36 cellular contexts compared by ENCODE assay signal in the genomic region with DNA sequence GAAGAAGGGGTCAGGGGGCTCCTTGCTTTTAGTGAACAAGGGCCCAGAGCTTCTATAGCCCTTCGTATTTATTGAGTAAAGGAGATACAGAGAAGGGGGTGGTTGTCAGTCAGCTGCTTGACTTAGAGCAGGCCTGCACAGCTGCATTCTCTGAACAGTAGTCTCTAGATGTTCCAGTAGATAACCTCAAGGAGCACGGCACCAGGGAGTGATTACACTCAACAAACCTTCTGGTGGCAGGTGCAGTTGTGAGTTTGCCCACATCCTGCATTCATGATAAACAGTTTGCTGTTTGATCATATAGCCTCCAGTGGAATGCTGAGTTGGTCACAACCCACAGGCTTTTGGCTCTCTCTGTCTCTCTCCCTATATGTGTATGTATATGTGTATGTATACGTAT.
"Had no signal": no experiment of that assay in that cellular context is flagged by ENCODE, and none has a peak within 500 bp of the region (broad histone marks: within the 10 kb centered on the region; RNA-seq: fewer than 3 reads in every experiment).

No MANE protein-coding gene starts in this region.

- H3K4me1 ChIP-seq: adrenal gland, ascending aorta, body of pancreas, breast epithelium had no signal

- H3K4me1 Mint-ChIP-seq: activated naive CD8-positive, alpha-beta T cell treated with anti-CD3 and anti-CD28 coated beads, Interleukin-2, amount 10 ng/mL, durations not matched to agents 7 days and 5 days; brain had no signal

- H3K4me3 ChIP-seq: adrenal gland, ascending aorta, body of pancreas, breast epithelium, cardiac muscle cell had no signal

- ATAC-seq: activated naive CD4-positive, alpha-beta T cell treated with anti-CD3 and anti-CD28 coated beads, Interleukin-2, amount 50 U/mL, for 72 hours; activated naive CD8-positive, alpha-beta T cell treated with anti-CD3 and anti-CD28 coated beads, Interleukin-2, amount 50 U/mL, for 24 hours; activated T-cell treated with anti-CD3 and anti-CD28 coated beads, Interleukin-2, amount 50 U/mL, for 4 hours; activated T-cell treated with anti-CD3 and anti-CD28 coated beads, Interleukin-2, amount 50 U/mL, for 72 hours; activated T-helper 17 cell treated with anti-CD3 and anti-CD28 coated beads, Interleukin-2, amount 50 U/mL, for 72 hours; body of pancreas had no signal

- H3K9me3 Mint-ChIP-seq: activated naive CD4-positive, alpha-beta T cell treated with anti-CD3 and anti-CD28 coated beads, Interleukin-2, amount 50 U/mL, for 24 hours had no signal

- H3K36me3 ChIP-seq: breast epithelium had no signal

- H3K9me3 ChIP-seq: adrenal gland, ascending aorta, body of pancreas, breast epithelium had no signal

- DNase-seq: activated effector memory CD4-positive, alpha-beta T cell treated with anti-CD3 and anti-CD28 coated beads, Interleukin-2, amount 50 U/mL, for 16 hours; activated effector memory CD4-positive, alpha-beta T cell treated with Interleukin-2 at 50 U/mL for 16 hours; activated gamma-delta T cell; activated gamma-delta T cell treated with Interleukin-2 at 50 U/mL for 16 hours; activated naive CD4-positive, alpha-beta T cell; activated naive CD4-positive, alpha-beta T cell treated with anti-CD3 and anti-CD28 coated beads for 36 hours; activated naive CD4-positive, alpha-beta T cell treated with anti-CD3 and anti-CD28 coated beads, Interleukin-2, amount 10 ng/mL, durations not matched to agents 7 days and 5 days; activated naive CD4-positive, alpha-beta T cell treated with anti-CD3 and anti-CD28 coated beads, Interleukin-2, amount 50 U/mL, for 16 hours; activated naive CD4-positive, alpha-beta T cell treated with Interleukin-2 at 50 U/mL for 16 hours; activated naive CD8-positive, alpha-beta T cell treated with anti-CD3 and anti-CD28 coated beads for 36 hours; activated naive CD8-positive, alpha-beta T cell treated with anti-CD3 and anti-CD28 coated beads, Interleukin-2, amount 10 ng/mL, durations not matched to agents 7 days and 5 days; activated naive CD8-positive, alpha-beta T cell treated with anti-CD3 and anti-CD28 coated beads, Interleukin-2, amount 50 U/mL, for 24 hours; activated T-cell treated with anti-CD3 and anti-CD28 coated beads, Interleukin-2, amount 50 U/mL, for 4 hours; activated T-cell treated with anti-CD3 and anti-CD28 coated beads, Interleukin-2, amount 50 U/mL, for 48 hours; activated T-cell treated with anti-CD3 and anti-CD28 coated beads, Interleukin-2, amount 50 U/mL, for 72 hours; adrenal gland; amniotic stem cell; amygdala; anterior cingulate cortex; aorta; body of pancreas; brain microvascular endothelial cell; caudate nucleus; central memory CD4-positive, alpha-beta T cell; cerebellar nuclear complex had no signal

- H3K4me3 Mint-ChIP-seq: activated naive CD4-positive, alpha-beta T cell treated with anti-CD3 and anti-CD28 coated beads for 36 hours; activated naive CD4-positive, alpha-beta T cell treated with anti-CD3 and anti-CD28 coated beads, Interleukin-2, amount 10 ng/mL, durations not matched to agents 7 days and 5 days; activated naive CD4-positive, alpha-beta T cell treated with anti-CD3 and anti-CD28 coated beads, Interleukin-2, amount 50 U/mL, for 24 hours; activated naive CD8-positive, alpha-beta T cell; activated naive CD8-positive, alpha-beta T cell treated with anti-CD3 and anti-CD28 coated beads for 36 hours; activated naive CD8-positive, alpha-beta T cell treated with anti-CD3 and anti-CD28 coated beads, Interleukin-2, amount 10 ng/mL, durations not matched to agents 7 days and 5 days; activated naive CD8-positive, alpha-beta T cell treated with anti-CD3 and anti-CD28 coated beads, Interleukin-2, amount 50 U/mL, for 24 hours; activated T-cell treated with anti-CD3 and anti-CD28 coated beads, Interleukin-2, amount 50 U/mL, for 4 hours; activated T-cell treated with anti-CD3 and anti-CD28 coated beads, Interleukin-2, amount 50 U/mL, for 72 hours; activated T-helper 1 cell treated with anti-CD3 and anti-CD28 coated beads, Interleukin-12 subunit alpha, Interleukin-12 subunit beta, Interleukin-2, Interleukin-4 antibody, amounts not matched to agents 30 ng/mL and 10 ng/mL and 1 ng/mL, durations not matched to agents 14 hours and 24 hours and 36 hours; activated T-helper 17 cell treated with anti-CD3 and anti-CD28 coated beads, Interleukin-2, amount 50 U/mL, for 72 hours; brain; central memory CD8-positive, alpha-beta T cell had no signal

- H3K27me3 Mint-ChIP-seq: activated naive CD4-positive, alpha-beta T cell treated with anti-CD3 and anti-CD28 coated beads, Interleukin-2, amount 10 ng/mL, durations not matched to agents 7 days and 5 days; activated naive CD4-positive, alpha-beta T cell treated with anti-CD3 and anti-CD28 coated beads, Interleukin-2, amount 50 U/mL, for 24 hours; activated naive CD8-positive, alpha-beta T cell; activated naive CD8-positive, alpha-beta T cell treated with anti-CD3 and anti-CD28 coated beads for 36 hours; activated naive CD8-positive, alpha-beta T cell treated with anti-CD3 and anti-CD28 coated beads, Interleukin-2, amount 10 ng/mL, durations not matched to agents 7 days and 5 days; activated naive CD8-positive, alpha-beta T cell treated with anti-CD3 and anti-CD28 coated beads, Interleukin-2, amount 50 U/mL, for 24 hours; activated T-helper 17 cell treated with anti-CD3 and anti-CD28 coated beads, Interleukin-2, amount 50 U/mL, for 72 hours; central memory CD8-positive, alpha-beta T cell had no signal

- H3K27me3 ChIP-seq: adrenal gland, ascending aorta, body of pancreas, brain microvascular endothelial cell, breast epithelium, cardiac muscle cell had no signal

- H3K27ac Mint-ChIP-seq: activated naive CD4-positive, alpha-beta T cell treated with anti-CD3 and anti-CD28 coated beads for 36 hours; activated naive CD4-positive, alpha-beta T cell treated with anti-CD3 and anti-CD28 coated beads, Interleukin-2, amount 10 ng/mL, durations not matched to agents 7 days and 5 days; activated naive CD4-positive, alpha-beta T cell treated with anti-CD3 and anti-CD28 coated beads, Interleukin-2, amount 50 U/mL, for 24 hours; activated naive CD4-positive, alpha-beta T cell treated with anti-CD3 and anti-CD28 coated beads, Interleukin-2, amount 50 U/mL, for 72 hours; activated naive CD8-positive, alpha-beta T cell; activated naive CD8-positive, alpha-beta T cell treated with anti-CD3 and anti-CD28 coated beads for 36 hours; activated naive CD8-positive, alpha-beta T cell treated with anti-CD3 and anti-CD28 coated beads, Interleukin-2, amount 10 ng/mL, durations not matched to agents 7 days and 5 days; activated naive CD8-positive, alpha-beta T cell treated with anti-CD3 and anti-CD28 coated beads, Interleukin-2, amount 50 U/mL, for 24 hours; activated T-cell treated with anti-CD3 and anti-CD28 coated beads, Interleukin-2, amount 50 U/mL, for 72 hours; activated T-helper 1 cell treated with anti-CD3 and anti-CD28 coated beads, Interleukin-12 subunit alpha, Interleukin-12 subunit beta, Interleukin-2, Interleukin-4 antibody, amounts not matched to agents 30 ng/mL and 10 ng/mL and 1 ng/mL, durations not matched to agents 14 hours and 24 hours and 36 hours; activated T-helper 17 cell treated with anti-CD3 and anti-CD28 coated beads, Interleukin-2, amount 50 U/mL, for 72 hours; activated T-helper 2 cell treated with anti-CD3 and anti-CD28 coated beads, Interferon-gamma antibody, Interleukin-2, Interleukin-4, amounts not matched to agents 10 μg/mL and 5 μg/mL and 100 μg/mL, durations not matched to agents 14 hours and 24 hours and 36 hours; brain had no signal

- H3K27ac ChIP-seq: adrenal gland, ascending aorta, body of pancreas, brain microvascular endothelial cell, breast epithelium, cardiac muscle cell had no signal
